In genomic region chr7:11366118-11366517, GRCh38 we compare ENCODE assay signal across 2 cellular contexts.
A peak's percentile ranks its signal among the peaks of the same experiment; 100 is the strongest.
TF ChIP-seq lines count a peak whose summit lies in the region.

No MANE protein-coding gene starts in this region.

TF ChIP-seq in IMR-90, 13 proteins besides CTCF, POLR2A, EP300 and RAD21:
- no peak for TF ChIP-seq RCOR1 (IDR thresholded peaks at IDR 0.05; ENCODE audit: insufficient replicate concordance, low read length)
- TF ChIP-seq CEBPB (IDR thresholded peaks at IDR 0.05; ENCODE audit: low read depth, low read length): peak; percentile 39; the same call in 1 of the 2 replicates

TF ChIP-seq in H1, 55 proteins besides CTCF, POLR2A, EP300 and RAD21 (continued from another document):
- TF ChIP-seq PHF8 (conservative IDR thresholded peaks at IDR 0.05; ENCODE audit: low read depth, low read length): no peak
- peak; percentile 8; the same call in 1 of the 2 replicates for TF ChIP-seq CEBPB (IDR thresholded peaks at IDR 0.05; ENCODE audit: low read depth, low read length)
